In the genomic region with DNA sequence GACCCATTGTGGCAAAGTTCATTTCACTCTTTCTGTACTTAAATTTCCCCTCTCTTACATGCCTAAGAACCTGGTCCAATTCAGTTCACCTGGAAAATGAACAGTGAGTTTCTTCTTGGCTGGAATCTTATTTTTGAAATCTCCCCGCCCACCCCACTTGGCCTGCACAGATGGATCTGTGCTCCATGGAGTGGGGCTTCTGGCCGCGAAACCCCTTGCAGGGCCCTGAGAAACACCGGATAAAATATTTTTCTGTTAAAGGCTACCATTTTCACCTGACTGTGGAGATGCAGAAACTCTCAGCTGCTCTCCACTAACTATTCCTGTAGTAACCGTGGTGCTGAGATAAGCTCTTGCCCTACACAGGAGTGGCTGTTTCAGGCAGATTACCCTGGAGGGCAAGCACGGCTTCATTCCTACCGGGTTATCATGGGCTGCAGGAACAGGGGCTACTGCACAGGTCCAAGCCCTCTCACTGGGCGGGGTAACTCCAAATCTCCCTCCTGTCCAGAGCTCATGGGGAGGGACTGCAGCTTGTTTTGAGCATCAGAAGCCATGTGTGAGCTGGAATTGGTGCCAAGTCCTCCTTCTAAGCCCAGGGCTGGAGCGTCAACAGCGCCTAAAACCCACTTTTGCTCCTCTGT, we compare ENCODE assay signal across 11 cellular contexts.
A peak's percentile ranks its signal among the peaks of the same experiment; 100 is the strongest.
DNase-seq lines count a peak whose midpoint lies in the region; ATAC-seq, FAIRE-seq and TF ChIP-seq lines count a peak whose summit lies in the region.
"Had no signal": no experiment of that assay in that cellular context is flagged by ENCODE, and none has a peak within 500 bp of the region (broad histone marks: within the 10 kb centered on the region; RNA-seq: fewer than 3 reads in every experiment).

No MANE protein-coding gene starts in this region.

- FAIRE-seq in D721Med (lab: Jason Lieb, UNC) = no peak

- H2AFZ ChIP-seq in trophoblast cell (ENCODE audit: insufficient read depth, low read length, poor library complexity) = no peak overlapping the region

- no peak overlapping the region for H2AK5ac ChIP-seq in trophoblast cell (ENCODE audit: low read length)

- H3K36me3 Mint-ChIP-seq in WTC11 = peaks cover 4% of the 10 kb centered on the region

- peak overlapping the region; percentile 50 for H3K9ac ChIP-seq in trophoblast cell (ENCODE audit: low read length)

- H3K4me3 Mint-ChIP-seq in WTC11 = peak overlapping the region; percentile 69

- no peak overlapping the region for H4K8ac ChIP-seq in trophoblast cell (ENCODE audit: low read depth, low read length)

- H3K4me1 ChIP-seq in trophoblast cell (ENCODE audit: control insufficient read depth in 1 of 2, insufficient read depth in 2 of 2, low read length in 2 of 2) = peaks cover 49 to 53% of the 10 kb centered on the region in 2 experiments

- no peak overlapping the region for H2BK12ac ChIP-seq in trophoblast cell (ENCODE audit: low read length)

- H3K36me3 ChIP-seq in GM06990 (ENCODE audit: control insufficient read depth, insufficient read depth, low read length) = peaks cover 13% of the 10 kb centered on the region
- peaks cover 8 to 9% of the 10 kb centered on the region in 2 experiments for H3K36me3 ChIP-seq in trophoblast cell (ENCODE audit: control insufficient read depth in 1 of 2, insufficient read depth in 2 of 2, low read length in 2 of 2)

- peak overlapping the region; percentile 72 for H3K4me2 ChIP-seq in trophoblast cell (ENCODE audit: low read length)

- H3K27ac Mint-ChIP-seq in WTC11 = peak overlapping the region; percentile 59; the same call in 1 of the 2 replicates

- no peak for TF ChIP-seq CTCF in GM06990 (IDR thresholded peaks at IDR 0.05; ENCODE audit: insufficient read depth, low read length, poor library complexity, severe bottlenecking)
- TF ChIP-seq CTCF in WTC11 (IDR thresholded peaks at IDR 0.05) = no peak
- no peak for TF ChIP-seq CTCF in D721Med (IDR thresholded peaks at IDR 0.05; ENCODE audit: insufficient read depth, missing control alignments)

- ATAC-seq in WTC11 = no peak; the same call in 1 of the 2 replicates
- ATAC-seq in Right ventricle myocardium superior (ENCODE audit: poor library complexity) = peak; percentile 51
- no peak for ATAC-seq in HG03521 (IDR thresholded peaks at IDR 0.05; ENCODE audit: unreplicated experiment)

- POLR2A ChIA-PET in WTC11 (lab: Charles Lee) = no interaction called here

- intact Hi-C loops in Right ventricle myocardium superior (cut with DNase I) = no loop called here

- H3K4me1 Mint-ChIP-seq in WTC11 = peaks cover 86% of the 10 kb centered on the region

- CTCF ChIA-PET in WTC11 (lab: Charles Lee) = interaction anchor here (1.2 to 4.7 kb wide), 2 partner anchors 13 to 169 kb away, joined by 3 to 16 read pairs; no protein-coding TSS in a partner anchor

- H3K9me3 ChIP-seq in trophoblast cell (ENCODE audit: insufficient read depth, low read depth, low read length) = no peaks in the 10 kb centered on the region

- no peaks in the 10 kb centered on the region for H3K9me3 Mint-ChIP-seq in WTC11

- H3K79me1 ChIP-seq in trophoblast cell (ENCODE audit: low read length) = peaks cover 46% of the 10 kb centered on the region

- no peak overlapping the region for H3K23ac ChIP-seq in trophoblast cell (ENCODE audit: low read length)

- peak overlapping the region; percentile 61 for H2BK120ac ChIP-seq in trophoblast cell (ENCODE audit: insufficient read depth, low read length, poor library complexity)

- no CpG with 5 or more reads among the region's 10 CpGs for WGBS in trophoblast cell (ENCODE audit: extremely low coverage, insufficient coverage, insufficient read length)

- H3K27ac ChIP-seq in trophoblast cell (ENCODE audit: low read depth, low read length) = peak overlapping the region; percentile 93

- H4K12ac ChIP-seq in trophoblast cell (ENCODE audit: low read depth, low read length) = no peak overlapping the region

- peak overlapping the region; percentile 65 for H3K4me3 ChIP-seq in GM06990 (replicated peaks; ENCODE audit: low read depth, low read length)
- peak overlapping the region; percentile 58 for H3K4me3 ChIP-seq in trophoblast cell (ENCODE audit: low read depth, low read length)

- H3K79me2 ChIP-seq in trophoblast cell (ENCODE audit: control insufficient read depth, insufficient read depth, low read length, poor library complexity) = peaks cover 17% of the 10 kb centered on the region

- H3K27me3 ChIP-seq in GM06990 (replicated peaks; ENCODE audit: control insufficient read depth, insufficient read depth, low read length) (no peaks in the 10 kb centered on the region), trophoblast cell (ENCODE audit: insufficient read depth, low read length) (no peaks in the 10 kb centered on the region)

- no peak for DNase-seq in GM06990 (ENCODE audit: extremely low read depth, insufficient read length)
- DNase-seq in WTC11 (ENCODE audit: low spot score) = no peak
- DNase-seq in Right ventricle myocardium superior = no peak
- peak; percentile 55 to 74 for DNase-seq in trophoblast cell
- no peak for DNase-seq in HPDE6-E6E7 (ENCODE audit: extremely low spot score)
- DNase-seq in germinal center (ENCODE audit: low spot score) = no peak
- DNase-seq in D721Med (ENCODE audit: insufficient read length, low spot score) = no peak
- DNase-seq: activated T-cell treated with anti-CD3 and anti-CD28 coated beads, Interleukin-2, amount 50 U/mL, for 1 hour; DMS53; T-helper 1 cell had no signal

- peak overlapping the region; percentile 60 for H3K4ac ChIP-seq in trophoblast cell (ENCODE audit: low read depth, low read length)

- H3K14ac ChIP-seq in trophoblast cell (ENCODE audit: low read length) = peak overlapping the region; percentile 33

- H2BK5ac ChIP-seq in trophoblast cell (ENCODE audit: low read depth, low read length, poor library complexity) = peak overlapping the region; percentile 53

- H4K91ac ChIP-seq in trophoblast cell (ENCODE audit: low read depth, low read length) = peak overlapping the region; percentile 90

- H3K18ac ChIP-seq in trophoblast cell (ENCODE audit: low read length) = peak overlapping the region; percentile 16

- no peaks in the 10 kb centered on the region for H3K27me3 Mint-ChIP-seq in WTC11 (ENCODE audit: low read depth)

TF ChIP-seq in WTC11, 78 proteins besides CTCF, POLR2A, EP300 and RAD21:
- TF ChIP-seq PRRX2 (CRISPR knock-in tag; IDR thresholded peaks at IDR 0.05) (no peak), FOXP1 (CRISPR knock-in tag; IDR thresholded peaks at IDR 0.05; ENCODE audit: borderline replicate concordance) (no peak), ZNF121 (CRISPR knock-in tag; IDR thresholded peaks at IDR 0.05) (no peak), CBFB (CRISPR knock-in tag; IDR thresholded peaks at IDR 0.05; ENCODE audit: low read depth) (no peak), SMAD4 (CRISPR knock-in tag; IDR thresholded peaks at IDR 0.05) (no peak), NFE2L1 (CRISPR knock-in tag; IDR thresholded peaks at IDR 0.05) (no peak), TCF7 (CRISPR knock-in tag; IDR thresholded peaks at IDR 0.05; ENCODE audit: low read depth) (no peak), HMGA2 (CRISPR knock-in tag; IDR thresholded peaks at IDR 0.05) (no peak), SP1 (CRISPR knock-in tag; conservative IDR thresholded peaks at IDR 0.05) (no peak), JUN (CRISPR knock-in tag; IDR thresholded peaks at IDR 0.05) (no peak)
- TF ChIP-seq, protein P1, sequence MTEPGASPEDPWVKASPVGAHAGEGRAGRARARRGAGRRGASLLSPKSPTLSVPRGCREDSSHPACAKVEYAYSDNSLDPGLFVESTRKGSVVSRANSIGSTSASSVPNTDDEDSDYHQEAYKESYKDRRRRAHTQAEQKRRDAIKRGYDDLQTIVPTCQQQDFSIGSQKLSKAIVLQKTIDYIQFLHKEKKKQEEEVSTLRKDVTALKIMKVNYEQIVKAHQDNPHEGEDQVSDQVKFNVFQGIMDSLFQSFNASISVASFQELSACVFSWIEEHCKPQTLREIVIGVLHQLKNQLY (CRISPR knock-in tag; IDR thresholded peaks at IDR 0.05) = no peak
- TF ChIP-seq, protein P2, sequence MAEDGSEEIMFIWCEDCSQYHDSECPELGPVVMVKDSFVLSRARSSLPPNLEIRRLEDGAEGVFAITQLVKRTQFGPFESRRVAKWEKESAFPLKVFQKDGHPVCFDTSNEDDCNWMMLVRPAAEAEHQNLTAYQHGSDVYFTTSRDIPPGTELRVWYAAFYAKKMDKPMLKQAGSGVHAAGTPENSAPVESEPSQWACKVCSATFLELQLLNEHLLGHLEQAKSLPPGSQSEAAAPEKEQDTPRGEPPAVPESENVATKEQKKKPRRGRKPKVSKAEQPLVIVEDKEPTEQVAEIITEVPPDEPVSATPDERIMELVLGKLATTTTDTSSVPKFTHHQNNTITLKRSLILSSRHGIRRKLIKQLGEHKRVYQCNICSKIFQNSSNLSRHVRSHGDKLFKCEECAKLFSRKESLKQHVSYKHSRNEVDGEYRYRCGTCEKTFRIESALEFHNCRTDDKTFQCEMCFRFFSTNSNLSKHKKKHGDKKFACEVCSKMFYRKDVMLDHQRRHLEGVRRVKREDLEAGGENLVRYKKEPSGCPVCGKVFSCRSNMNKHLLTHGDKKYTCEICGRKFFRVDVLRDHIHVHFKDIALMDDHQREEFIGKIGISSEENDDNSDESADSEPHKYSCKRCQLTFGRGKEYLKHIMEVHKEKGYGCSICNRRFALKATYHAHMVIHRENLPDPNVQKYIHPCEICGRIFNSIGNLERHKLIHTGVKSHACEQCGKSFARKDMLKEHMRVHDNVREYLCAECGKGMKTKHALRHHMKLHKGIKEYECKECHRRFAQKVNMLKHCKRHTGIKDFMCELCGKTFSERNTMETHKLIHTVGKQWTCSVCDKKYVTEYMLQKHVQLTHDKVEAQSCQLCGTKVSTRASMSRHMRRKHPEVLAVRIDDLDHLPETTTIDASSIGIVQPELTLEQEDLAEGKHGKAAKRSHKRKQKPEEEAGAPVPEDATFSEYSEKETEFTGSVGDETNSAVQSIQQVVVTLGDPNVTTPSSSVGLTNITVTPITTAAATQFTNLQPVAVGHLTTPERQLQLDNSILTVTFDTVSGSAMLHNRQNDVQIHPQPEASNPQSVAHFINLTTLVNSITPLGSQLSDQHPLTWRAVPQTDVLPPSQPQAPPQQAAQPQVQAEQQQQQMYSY (CRISPR knock-in tag; IDR thresholded peaks at IDR 0.05) = no peak

Comparison
In these comparisons a context has a peak if more than half of its experiments do, and no peak if none do; other contexts are left out.
1. DNase-seq: peak in trophoblast cell (2 of 2); none in GM06990 (single experiment), WTC11 (single experiment), Right ventricle myocardium superior (single experiment), HPDE6-E6E7 (single experiment), germinal center (single experiment) and D721Med (single experiment).